ENCODE assay signal across 13 cellular contexts in the genomic region with DNA sequence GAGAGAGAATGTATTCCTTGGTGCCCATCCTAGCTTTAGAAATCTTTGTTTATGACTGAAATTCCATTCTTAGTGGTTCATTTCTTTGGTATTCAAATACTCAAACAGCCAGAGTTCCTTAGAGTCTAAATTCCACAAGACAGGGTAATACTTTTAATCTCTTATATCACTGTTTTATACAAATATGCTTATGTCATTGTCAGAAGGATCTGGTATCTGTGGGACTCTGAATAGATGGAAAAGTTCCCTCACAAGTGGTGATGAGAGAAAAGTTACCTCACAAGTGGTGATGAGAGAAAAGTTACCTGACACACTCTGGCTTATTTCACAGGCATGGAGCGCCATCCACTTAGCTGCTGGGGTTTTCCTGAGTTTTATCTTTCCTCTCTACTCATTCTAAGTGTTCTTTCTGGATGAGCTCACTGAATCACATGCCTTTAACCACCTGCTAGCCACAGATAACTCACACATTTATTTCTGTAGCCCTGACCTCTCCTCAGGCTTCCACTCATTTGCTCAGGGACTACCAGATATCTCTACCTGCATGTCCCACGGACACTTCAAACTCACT.
DNase-seq lines count a peak whose midpoint lies in the region; ATAC-seq and TF ChIP-seq lines count a peak whose summit lies in the region.
"Had no signal": no experiment of that assay in that cellular context is flagged by ENCODE, and none has a peak within 500 bp of the region (broad histone marks: within the 10 kb centered on the region; RNA-seq: fewer than 3 reads in every experiment).

No MANE protein-coding gene starts in this region.

- peak overlapping the region; percentile 95 for H3K4ac ChIP-seq in IMR-90 (ENCODE audit: low read depth, low read length)

- intact Hi-C loops in Caco-2 (cut with micrococcal nuclease; ENCODE audit: unreplicated experiment) (loop anchor here (10.0 kb wide), 1 partner anchor 594 kb away; no protein-coding TSS in a partner anchor), IMR-90 (cut with micrococcal nuclease) (loop anchor here (1.0 to 2.0 kb wide), 4 partner anchors 68 to 786 kb away; no protein-coding TSS in a partner anchor)

- H3F3A ChIP-seq in neural progenitor cell (ENCODE audit: low read depth) = no peaks in the 10 kb centered on the region

- H2AK5ac ChIP-seq in IMR-90 (ENCODE audit: low read depth, low read length) = peak overlapping the region; percentile 96

- CTCF ChIA-PET in Caco-2 (lab: Charles Lee) = no interaction called here
- CTCF ChIA-PET in IMR-90 (lab: Yijun Ruan, JAX) = interaction anchor here (0.6 kb wide), 1 partner anchor 228 kb away, joined by 3 read pairs; no protein-coding TSS in a partner anchor
- CTCF ChIA-PET in CD8-positive, alpha-beta memory T cell (lab: Charles Lee) = no interaction called here

- H3K9me3 ChIP-seq in Caco-2 (no peaks in the 10 kb centered on the region), IMR-90 (ENCODE audit: control insufficient read depth, insufficient read depth, low read length) (no peaks in the 10 kb centered on the region; the same call in 1 of the 2 replicates), neural progenitor cell (ENCODE audit: low read depth) (no peaks in the 10 kb centered on the region)
- no peaks in the 10 kb centered on the region for H3K9me3 ChIP-seq in CD8-positive, alpha-beta memory T cell (ENCODE audit: low read length)

- H4K5ac ChIP-seq in IMR-90 (ENCODE audit: low read depth, low read length) = peak overlapping the region; percentile 69; the same call in 1 of the 2 replicates

- dilution Hi-C loops in IMR-90 (cut with HindIII; ENCODE audit: low sequenced_read_pairs, unreplicated experiment) = no loop called here

- H3K4me3 Mint-ChIP-seq in Caco-2 (ENCODE audit: unreplicated experiment) (no peak overlapping the region), neural progenitor cell (no peak overlapping the region), immature natural killer cell (no peak overlapping the region)
- no peak overlapping the region for H3K4me3 Mint-ChIP-seq in CD8-positive, alpha-beta memory T cell
- H3K4me3 Mint-ChIP-seq: activated B cell treated with CpG ODN at 0.5 μM for 24 hours; dendritic cell treated with granulocyte-macrophage colony-stimulating factor and Interleukin-4, amounts not matched to agents 40 ng/mL and 50 ng/mL, for 4 days; neural crest cell had no signal

- 0 out of 4 replicates have a peak, but pooled peaks cover 0 to 4% of the 10 kb centered on the region in 2 experiments for H3K79me1 ChIP-seq in IMR-90 (ENCODE audit: low read depth in 1 of 2, low read length in 2 of 2)

- peak overlapping the region; percentile 98 for H2BK20ac ChIP-seq in IMR-90 (ENCODE audit: low read depth, low read length)

- peak overlapping the region; percentile 39 to 91 for H4K8ac ChIP-seq in IMR-90 (ENCODE audit: low read depth in 2 of 2, low read length in 2 of 2)

- H4K91ac ChIP-seq in IMR-90 (ENCODE audit: insufficient read depth, low read depth, low read length) = peak overlapping the region; percentile 89

- no peak for TF ChIP-seq POLR2A in IMR-90 (IDR thresholded peaks at IDR 0.05; ENCODE audit: low read depth, low read length)

- no peaks in the 10 kb centered on the region for H3K36me3 ChIP-seq in Caco-2 (ENCODE audit: control insufficient read depth, insufficient read depth, low read length)
- no peaks in the 10 kb centered on the region for H3K36me3 ChIP-seq in IMR-90 (ENCODE audit: control insufficient read depth, insufficient read depth, low read length)
- H3K36me3 ChIP-seq in neural progenitor cell = no peaks in the 10 kb centered on the region
- H3K36me3 ChIP-seq in CD8-positive, alpha-beta memory T cell (ENCODE audit: insufficient read depth, low read length) = no peaks in the 10 kb centered on the region

- TF ChIP-seq CTCF in Caco-2 (IDR thresholded peaks at IDR 0.05; ENCODE audit: insufficient read depth in 1 of 2, low read depth in 1 of 2, low read length in 1 of 2, severe bottlenecking in 1 of 2, unreplicated experiment in 1 of 2) (no peak), IMR-90 (conservative IDR thresholded peaks at IDR 0.05; ENCODE audit: low read depth, low read length) (no peak), neural progenitor cell (IDR thresholded peaks at IDR 0.05) (no peak), GM13976 (IDR thresholded peaks at IDR 0.05; ENCODE audit: borderline replicate concordance, control extremely low read depth, extremely low read depth, insufficient read depth, missing control alignments) (no peak)

- peak overlapping the region; percentile 81 for H3K4me2 ChIP-seq in IMR-90 (ENCODE audit: low read depth, low read length)
- H3K4me2 ChIP-seq in neural progenitor cell = no peak overlapping the region

- peak overlapping the region; percentile 96 for H3K23ac ChIP-seq in IMR-90 (ENCODE audit: low read depth, low read length)

- peak overlapping the region; percentile 92 for H3K18ac ChIP-seq in IMR-90 (ENCODE audit: low read depth, low read length)

- TF ChIP-seq RAD21 in IMR-90 (IDR thresholded peaks at IDR 0.05; ENCODE audit: low read length) = no peak

- WGBS in IMR-90 (ENCODE audit: extremely low coverage in 2 of 2, insufficient read length in 1 of 2), 2 experiments = 60% methylated on average over 1 of the region's 2 CpGs; no CpG with 5 or more reads in 1 of the 2 experiments

- peak overlapping the region; percentile 98 for H2BK5ac ChIP-seq in IMR-90 (ENCODE audit: low read depth, low read length, poor library complexity, severe bottlenecking)

- H3K4me3 ChIP-seq in Caco-2 (ENCODE audit: low read depth, low read length) (no peak overlapping the region), IMR-90 (ENCODE audit: insufficient read depth, low read depth, low read length) (no peak overlapping the region), neural progenitor cell (no peak overlapping the region)
- H3K4me3 ChIP-seq in CD8-positive, alpha-beta memory T cell (ENCODE audit: low read length) = no peak overlapping the region

- H3K27ac Mint-ChIP-seq in Caco-2 (ENCODE audit: unreplicated experiment) (peak overlapping the region; percentile 4), neural progenitor cell (no peak overlapping the region), immature natural killer cell (no peak overlapping the region)
- no peak overlapping the region for H3K27ac Mint-ChIP-seq in CD8-positive, alpha-beta memory T cell
- H3K27ac Mint-ChIP-seq: activated B cell treated with CpG ODN at 0.5 μM for 24 hours; dendritic cell treated with granulocyte-macrophage colony-stimulating factor and Interleukin-4, amounts not matched to agents 40 ng/mL and 50 ng/mL, for 4 days had no signal

- H2BK120ac ChIP-seq in IMR-90 (ENCODE audit: low read depth, low read length) = peak overlapping the region; percentile 100

- H3K9me3 Mint-ChIP-seq in Caco-2 (ENCODE audit: unreplicated experiment) (no peaks in the 10 kb centered on the region), neural progenitor cell (no peaks in the 10 kb centered on the region), immature natural killer cell (peaks cover 0 to 28% (median 5%) of the 10 kb centered on the region in 6 donors)
- peaks cover 0 to 8% (median 7%) of the 10 kb centered on the region in 5 donors for H3K9me3 Mint-ChIP-seq in CD8-positive, alpha-beta memory T cell
- H3K9me3 Mint-ChIP-seq: dendritic cell treated with granulocyte-macrophage colony-stimulating factor and Interleukin-4, amounts not matched to agents 40 ng/mL and 50 ng/mL, for 4 days; neural crest cell had no signal

- H3K4me1 Mint-ChIP-seq in Caco-2 (ENCODE audit: low read depth, unreplicated experiment) (peaks cover 16% of the 10 kb centered on the region), neural progenitor cell (peaks cover 4% of the 10 kb centered on the region), immature natural killer cell (no peaks in the 10 kb centered on the region)
- no peaks in the 10 kb centered on the region for H3K4me1 Mint-ChIP-seq in CD8-positive, alpha-beta memory T cell
- H3K4me1 Mint-ChIP-seq: activated B cell treated with CpG ODN at 0.5 μM for 24 hours, neural crest cell had no signal

- peaks cover 6% of the 10 kb centered on the region for H3K36me3 Mint-ChIP-seq in Caco-2 (ENCODE audit: insufficient read depth, unreplicated experiment)
- no peaks in the 10 kb centered on the region for H3K36me3 Mint-ChIP-seq in neural progenitor cell
- H3K36me3 Mint-ChIP-seq in immature natural killer cell = no peaks in the 10 kb centered on the region
- no peaks in the 10 kb centered on the region for H3K36me3 Mint-ChIP-seq in CD8-positive, alpha-beta memory T cell

- no peaks in the 10 kb centered on the region for H4K20me1 ChIP-seq in IMR-90 (ENCODE audit: insufficient read depth, low read length)
- H4K20me1 ChIP-seq in neural progenitor cell (ENCODE audit: low read depth) = no peaks in the 10 kb centered on the region

- peak overlapping the region; percentile 94 for H3K14ac ChIP-seq in IMR-90 (replicated peaks; ENCODE audit: low read depth, low read length)

- H3K27me3 Mint-ChIP-seq in Caco-2 (ENCODE audit: insufficient read depth, unreplicated experiment) (no peaks in the 10 kb centered on the region), neural progenitor cell (ENCODE audit: insufficient read depth, low read depth) (peaks cover 4% of the 10 kb centered on the region), immature natural killer cell (ENCODE audit: low read depth in 3 of 3) (peaks cover 0 to 2% (median 0%) of the 10 kb centered on the region in 3 donors)
- peaks cover 0 to 1% of the 10 kb centered on the region in 2 donors for H3K27me3 Mint-ChIP-seq in CD8-positive, alpha-beta memory T cell
- H3K27me3 Mint-ChIP-seq: activated B cell treated with CpG ODN at 0.5 μM for 24 hours; dendritic cell treated with granulocyte-macrophage colony-stimulating factor and Interleukin-4, amounts not matched to agents 40 ng/mL and 50 ng/mL, for 4 days had no signal

- POLR2A ChIA-PET in Caco-2 (lab: Charles Lee) (no interaction called here), IMR-90 (lab: Charles Lee; ENCODE audit: unreplicated experiment) (no interaction called here)
- POLR2A ChIA-PET in CD8-positive, alpha-beta memory T cell (lab: Charles Lee) = no interaction called here

- no peaks in the 10 kb centered on the region for H3K79me2 ChIP-seq in neural progenitor cell (ENCODE audit: low read depth)

- H3K27ac ChIP-seq in IMR-90 (ENCODE audit: insufficient read depth, low read length) = peak overlapping the region; percentile 79
- no peak overlapping the region for H3K27ac ChIP-seq in neural progenitor cell
- H3K27ac ChIP-seq in CD8-positive, alpha-beta memory T cell (ENCODE audit: low read depth, low read length) = no peak overlapping the region

- H2AFZ ChIP-seq in IMR-90 (replicated peaks; ENCODE audit: low read length, poor library complexity) (peak overlapping the region; percentile 79), neural progenitor cell (replicated peaks) (no peak overlapping the region)

- no peak for DNase-seq in Caco-2
- DNase-seq in IMR-90 = peak; percentile 93
- DNase-seq in dedifferentiated amniotic fluid mesenchymal stem cell (ENCODE audit: extremely low spot score) = peak; percentile 89
- DNase-seq in myocyte (ENCODE audit: low read depth) = peak; percentile 80
- no peak for DNase-seq in neural progenitor cell (ENCODE audit: low spot score)
- no peak for DNase-seq in immature natural killer cell
- no peak for DNase-seq in CD8-positive, alpha-beta memory T cell
- no peak for DNase-seq in GM13976 (ENCODE audit: low spot score)
- DNase-seq: activated B cell treated with CpG ODN at 0.5 μM for 24 hours; stimulated activated CD4-positive, alpha-beta T cell treated with anti-CD3 and anti-CD28 coated beads, Interleukin-4, amount 100 ng/mL, for 4 hours; substantia nigra had no signal

- peak; percentile 88 for ATAC-seq in IMR-90 (ENCODE audit: low read depth)

- H3K27me3 ChIP-seq in Caco-2 (replicated peaks; ENCODE audit: control insufficient read depth, insufficient read depth, low read length) = no peaks in the 10 kb centered on the region
- H3K27me3 ChIP-seq in IMR-90 (ENCODE audit: control insufficient read depth, insufficient read depth, low read length) = no peaks in the 10 kb centered on the region
- no peaks in the 10 kb centered on the region for H3K27me3 ChIP-seq in neural progenitor cell
- H3K27me3 ChIP-seq in CD8-positive, alpha-beta memory T cell (ENCODE audit: insufficient read depth, low read length, poor library complexity, severe bottlenecking) = no peaks in the 10 kb centered on the region

- BruUV-seq in Caco-2 (replicated peaks; lab: Mats Ljungman, UMichigan) (no TSS peak), IMR-90 (replicated peaks; lab: Mats Ljungman, UMichigan) (no TSS peak)

- in situ Hi-C loops in IMR-90 (cut with MboI; ENCODE audit: low sequenced_read_pairs) (no loop called here), GM13976 (cut with MboI; ENCODE audit: low sequenced_read_pairs, unreplicated experiment) (no loop called here)

- H3K9ac ChIP-seq in IMR-90 (ENCODE audit: low read depth, low read length) (peak overlapping the region; percentile 30), neural progenitor cell (no peak overlapping the region)

- peaks cover 22% of the 10 kb centered on the region for H3K4me1 ChIP-seq in Caco-2
- peaks cover 17% of the 10 kb centered on the region for H3K4me1 ChIP-seq in IMR-90 (ENCODE audit: control insufficient read depth, insufficient read depth, low read length)
- H3K4me1 ChIP-seq in neural progenitor cell = no peaks in the 10 kb centered on the region
- H3K4me1 ChIP-seq in CD8-positive, alpha-beta memory T cell (ENCODE audit: insufficient read depth, low read length) = no peaks in the 10 kb centered on the region

- H3K9me1 ChIP-seq in IMR-90 (ENCODE audit: insufficient read depth, low read length) = peaks cover 7% of the 10 kb centered on the region

- peak overlapping the region; percentile 73; the same call in 2 of the 3 replicates for H2BK15ac ChIP-seq in IMR-90 (ENCODE audit: low read depth, low read length)

- no peak overlapping the region for H2AK9ac ChIP-seq in IMR-90 (replicated peaks; ENCODE audit: low read depth, low read length, poor library complexity)

- H3K56ac ChIP-seq in IMR-90 (ENCODE audit: extremely low read depth, insufficient read depth, low read length) = peak overlapping the region; percentile 83

Comparison
In these comparisons a context has a peak if more than half of its experiments do, and no peak if none do; other contexts are left out.
1. DNase-seq: peak in IMR-90 (single experiment), dedifferentiated amniotic fluid mesenchymal stem cell (single experiment) and myocyte (single experiment); none in Caco-2 (0 of 2), neural progenitor cell (single experiment), immature natural killer cell (0 of 3), CD8-positive, alpha-beta memory T cell (0 of 5) and GM13976 (single experiment).